Comparison of ENCODE assay signal across 1 cellular context in genomic region chr6:111986651-111987050, GRCh38.
TF ChIP-seq lines count a peak whose summit lies in the region.

No MANE protein-coding gene starts in this region.

TF ChIP-seq in neural cell, 6 proteins besides CTCF, POLR2A, EP300 and RAD21:
- TF ChIP-seq TAF1 (IDR thresholded peaks at IDR 0.05; ENCODE audit: low read depth) (no peak), SMC3 (conservative IDR thresholded peaks at IDR 0.05; ENCODE audit: poor library complexity) (no peak), MXI1 (conservative IDR thresholded peaks at IDR 0.05; ENCODE audit: poor library complexity, severe bottlenecking) (no peak), REST (IDR thresholded peaks at IDR 0.05; ENCODE audit: borderline replicate concordance) (no peak), POLR2AphosphoS5 (IDR thresholded peaks at IDR 0.05) (no peak), EZH2 (IDR thresholded peaks at IDR 0.05; ENCODE audit: borderline replicate concordance, insufficient read depth, low read length, poor library complexity, severe bottlenecking) (no peak)
